Comparison of ENCODE assay signal across 8 cellular contexts in genomic region chr10:73781548-73781878, GRCh38. TPM values are rescaled to one million over a fixed set of nuclear protein-coding genes. Genes with fewer than 3 reads are reported as not detected.
DNase-seq lines count a peak whose midpoint lies in the region; ATAC-seq and TF ChIP-seq lines count a peak whose summit lies in the region.

No MANE protein-coding gene starts in this region.

- no peak for TF ChIP-seq POLR2A in esophagus squamous epithelium (IDR thresholded peaks at IDR 0.05)

- H3K4me3 ChIP-seq in PC-9: peak overlapping the region; percentile 74
- peak overlapping the region; percentile 59 to 81 (median 78) for H3K4me3 ChIP-seq in esophagus squamous epithelium

- ATAC-seq in GM18498 (IDR thresholded peaks at IDR 0.05; ENCODE audit: unreplicated experiment) (peak; percentile 3), sciatic nerve (peak; percentile 18), GM18909 (IDR thresholded peaks at IDR 0.05; ENCODE audit: poor library complexity, unreplicated experiment) (no peak), left colon (no peak)

- peaks cover 42% of the 10 kb centered on the region for H3F3A ChIP-seq in PC-9 (ENCODE audit: insufficient read depth, low read depth)

- H3K9me2 ChIP-seq in PC-9 (ENCODE audit: insufficient read depth): no peaks in the 10 kb centered on the region

- peaks cover 28% of the 10 kb centered on the region for H3K4me1 ChIP-seq in PC-9 (replicated peaks; ENCODE audit: insufficient read depth)
- peaks cover 24 to 55% (median 28%) of the 10 kb centered on the region in 3 donors for H3K4me1 ChIP-seq in esophagus squamous epithelium

- BruUV-seq in PC-9 (replicated peaks; lab: Mats Ljungman, UMichigan): no TSS peak

- no peak for TF ChIP-seq CTCF in PC-9 (conservative IDR thresholded peaks at IDR 0.05)
- no peak for TF ChIP-seq CTCF in esophagus squamous epithelium (IDR thresholded peaks at IDR 0.05)

- intact Hi-C loops in PC-9 (cut with micrococcal nuclease; ENCODE audit: unreplicated experiment) (no loop called here), esophagus squamous epithelium (cut with DNase I) (no loop called here), sciatic nerve (cut with DNase I) (no loop called here), left colon (cut with DNase I, micrococcal nuclease) (no loop called here)

- 0 out of 2 replicates have a peak, but pooled peaks cover 9% of the 10 kb centered on the region for H4K20me1 ChIP-seq in PC-9 (ENCODE audit: insufficient read depth)

- H3K4me2 ChIP-seq in PC-9: peak overlapping the region; percentile 96

- H2AFZ ChIP-seq in PC-9: peak overlapping the region; percentile 90

- WGBS in esophagus squamous epithelium, 2 donors: 0 to 2% methylated on average over 4 to 7 of the region's 14 CpGs

- H3K36me3 ChIP-seq in PC-9 (ENCODE audit: low read depth): no peaks in the 10 kb centered on the region
- H3K36me3 ChIP-seq in esophagus squamous epithelium: peaks cover 0 to 38% (median 12%) of the 10 kb centered on the region in 3 donors

- H3K9me3 ChIP-seq in PC-9 (ENCODE audit: insufficient read depth, low read depth) (no peaks in the 10 kb centered on the region), esophagus squamous epithelium (no peaks in the 10 kb centered on the region)

- DNase-seq in PC-9 (no peak), esophagus squamous epithelium (lab: John Stamatoyannopoulos, UW) (no peak), sciatic nerve (ENCODE audit: low spot score) (no peak), SW480 (ENCODE audit: low spot score) (no peak), left colon (no peak), GOT3 (lab: John Stamatoyannopoulos, UW) (no peak)

- no peaks in the 10 kb centered on the region for H3K27me3 ChIP-seq in PC-9 (ENCODE audit: insufficient read depth, low read depth)
- no peaks in the 10 kb centered on the region for H3K27me3 ChIP-seq in esophagus squamous epithelium

- peaks cover 59% of the 10 kb centered on the region for H3K79me2 ChIP-seq in PC-9 (ENCODE audit: low read depth)

- H3K27ac ChIP-seq in PC-9 (peak overlapping the region; percentile 32; the same call in 1 of the 2 replicates), esophagus squamous epithelium (peak overlapping the region; percentile 90 to 95 (median 92))

- CTCF ChIA-PET in PC-9 (lab: Charles Lee): no interaction called here

- POLR2A ChIA-PET in PC-9 (lab: Charles Lee; ENCODE audit: unreplicated experiment): interaction anchor here (0.6 to 0.7 kb wide), 3 partner anchors 13 to 1955 kb away, joined by 5 to 7 read pairs (median 6); no protein-coding TSS in a partner anchor

RNA-seq across cellular contexts. Expression of gene CHCHD1, which starts 0.3 kb away (rescaled TPM):
- 44.1 and 44.5 TPM in 2 replicates for total RNA-seq in PC-9 (2021)
- total RNA-seq in esophagus squamous epithelium: 10 to 100 TPM; 21.4 to 41.1 (median 32.8) TPM
- total RNA-seq in sciatic nerve: 13.2 TPM
- 10 to 100 TPM; 26.0 to 28.5 TPM for total RNA-seq in left colon

RNA-seq across cellular contexts. Expression of gene ZSWIM8, which starts 3.9 kb away (rescaled TPM):
- total RNA-seq in PC-9 (2021): 49.2 and 70.0 TPM in 2 replicates
- total RNA-seq in esophagus squamous epithelium: 100 to 1,000 TPM in 1 of 4 donors, 10 to 100 TPM in 3; 33.3 to 116 (median 83.9) TPM
- 99.1 TPM for total RNA-seq in sciatic nerve
- total RNA-seq in left colon: 10 to 100 TPM; 60.4 to 67.1 TPM

RNA-seq across cellular contexts. Expression of gene NDST2, which starts 29.9 kb away (rescaled TPM):
- 20.4 and 22.8 TPM in 2 replicates for total RNA-seq in PC-9 (2021)
- total RNA-seq in esophagus squamous epithelium: 10 to 100 TPM; 20.6 to 30.3 (median 22.3) TPM
- 32.9 TPM for total RNA-seq in sciatic nerve
- 10 to 100 TPM; 21.4 to 24.3 TPM for total RNA-seq in left colon

RNA-seq across cellular contexts. Expression of gene SEC24C, which starts 37.3 kb away (rescaled TPM):
- total RNA-seq in PC-9 (2021): 83.1 and 105 TPM in 2 replicates
- 10 to 100 TPM; 59.1 to 78.8 (median 64.6) TPM for total RNA-seq in esophagus squamous epithelium
- total RNA-seq in sciatic nerve: 53.6 TPM
- 10 to 100 TPM; 65.1 to 75.5 TPM for total RNA-seq in left colon

Comparison
In these comparisons a context has a peak if more than half of its experiments do, and no peak if none do; other contexts are left out.
1. ATAC-seq: peak in GM18498 (single experiment) and sciatic nerve (single experiment); none in GM18909 (single experiment) and left colon (single experiment).